Comparison of ENCODE assay signal across 9 cellular contexts in the genomic region with DNA sequence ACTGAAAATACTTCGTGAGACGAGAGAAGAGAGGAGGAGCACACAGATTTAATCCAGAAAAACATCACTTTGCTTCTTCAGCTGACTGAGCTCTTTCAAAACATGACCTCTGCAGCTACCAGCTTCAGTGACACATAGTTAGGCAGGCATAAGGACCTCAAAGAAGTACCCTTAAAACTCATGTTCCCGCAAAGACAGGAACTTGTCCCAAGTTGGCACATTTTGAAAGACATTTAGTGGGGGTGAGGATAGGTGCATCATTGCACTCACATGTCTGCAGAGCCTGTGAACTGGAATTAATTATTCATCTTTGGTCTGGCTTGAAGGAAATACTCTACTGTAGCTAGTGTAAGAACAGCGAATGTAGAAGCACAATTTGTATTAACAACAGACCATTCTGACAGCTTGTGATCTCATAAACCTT.
DNase-seq lines count a peak whose midpoint lies in the region; ATAC-seq and TF ChIP-seq lines count a peak whose summit lies in the region.
"Had no signal": no experiment of that assay in that cellular context is flagged by ENCODE, and none has a peak within 500 bp of the region (broad histone marks: within the 10 kb centered on the region; RNA-seq: fewer than 3 reads in every experiment).

No MANE protein-coding gene starts in this region.

- H3K4me1 Mint-ChIP-seq in mesothelial cell of epicardium (peaks cover 27% of the 10 kb centered on the region), natural killer cell (peaks cover 8 to 21% of the 10 kb centered on the region in 2 donors)

- H3K4me3 ChIP-seq in left ventricle myocardium inferior (peak overlapping the region; percentile 48), right atrium auricular region (no peak overlapping the region), dorsolateral prefrontal cortex (peak overlapping the region in 33 of 59 donors; percentile 0 to 44 (median 23)), uterus (peak overlapping the region; percentile 7 to 9)

- intact Hi-C loops in left ventricle myocardium inferior (cut with micrococcal nuclease) (no loop called here), dorsolateral prefrontal cortex (cut with DNase I) (no loop called here), uterus (cut with DNase I; ENCODE audit: low total_unique reads) (no loop called here), natural killer cell (cut with micrococcal nuclease) (no loop called here)

- TF ChIP-seq CTCF in left ventricle myocardium inferior (IDR thresholded peaks at IDR 0.05; ENCODE audit: borderline replicate concordance) (no peak), right atrium auricular region (IDR thresholded peaks at IDR 0.05) (no peak), dorsolateral prefrontal cortex (IDR thresholded peaks at IDR 0.05 in 54 of 56, conservative IDR thresholded peaks at IDR 0.05 in 2 of 56; ENCODE audit: low read depth in 1 of 56, partially characterized antibody in 56 of 56) (no peak), mesothelial cell of epicardium (IDR thresholded peaks at IDR 0.05; ENCODE audit: unreplicated experiment) (no peak), uterus (IDR thresholded peaks at IDR 0.05) (no peak), natural killer cell (IDR thresholded peaks at IDR 0.05) (no peak)

- H3K36me3 ChIP-seq in left ventricle myocardium inferior (no peaks in the 10 kb centered on the region), right atrium auricular region (no peaks in the 10 kb centered on the region), uterus (no peaks in the 10 kb centered on the region)

- H3K4me3 Mint-ChIP-seq in mesothelial cell of epicardium, result no peak overlapping the region
- no peak overlapping the region for H3K4me3 Mint-ChIP-seq in natural killer cell
- H3K4me3 Mint-ChIP-seq: dendritic cell treated with granulocyte-macrophage colony-stimulating factor and Interleukin-4, amounts not matched to agents 40 ng/mL and 50 ng/mL, for 4 days had no signal

- H3K27me3 Mint-ChIP-seq in mesothelial cell of epicardium (ENCODE audit: low read depth), result no peaks in the 10 kb centered on the region
- peaks cover 2 to 7% of the 10 kb centered on the region in 2 donors for H3K27me3 Mint-ChIP-seq in natural killer cell (ENCODE audit: low read depth in 2 of 2)
- H3K27me3 Mint-ChIP-seq: dendritic cell treated with granulocyte-macrophage colony-stimulating factor and Interleukin-4, amounts not matched to agents 40 ng/mL and 50 ng/mL, for 4 days had no signal

- TF ChIP-seq POLR2A in uterus (IDR thresholded peaks at IDR 0.05), result no peak

- DNase-seq in left ventricle myocardium inferior (no peak), right atrium auricular region (ENCODE audit: low spot score) (no peak), dorsolateral prefrontal cortex (no peak), mesothelial cell of epicardium (ENCODE audit: low spot score in 2 of 2, unreplicated experiment in 2 of 2) (no peak), uterus (no peak), HT-29 (ENCODE audit: low spot score) (no peak), natural killer cell (no peak)

- H3K9me3 Mint-ChIP-seq in mesothelial cell of epicardium (peaks cover 8% of the 10 kb centered on the region), natural killer cell (no peaks in the 10 kb centered on the region)

- peaks cover 10% of the 10 kb centered on the region for H3K9me3 ChIP-seq in left ventricle myocardium inferior (replicated peaks)
- H3K9me3 ChIP-seq in right atrium auricular region, result peaks cover 0 to 8% of the 10 kb centered on the region in 2 donors
- H3K9me3 ChIP-seq in uterus, result no peaks in the 10 kb centered on the region

- ATAC-seq in GM19397 (IDR thresholded peaks at IDR 0.05; ENCODE audit: unreplicated experiment), result no peak
- ATAC-seq in natural killer cell, result no peak

- H3K36me3 Mint-ChIP-seq in mesothelial cell of epicardium (peaks cover 17% of the 10 kb centered on the region), natural killer cell (no peaks in the 10 kb centered on the region)

- H3K27ac Mint-ChIP-seq in mesothelial cell of epicardium (peak overlapping the region; percentile 17), natural killer cell (no peak overlapping the region)
- H3K27ac Mint-ChIP-seq: dendritic cell treated with granulocyte-macrophage colony-stimulating factor and Interleukin-4, amounts not matched to agents 40 ng/mL and 50 ng/mL, for 4 days had no signal

- peak overlapping the region; percentile 38 for H3K27ac ChIP-seq in left ventricle myocardium inferior (replicated peaks)
- H3K27ac ChIP-seq in right atrium auricular region, result no peak overlapping the region
- H3K27ac ChIP-seq in dorsolateral prefrontal cortex, result peak overlapping the region in 3 of 59 donors; percentile 8 to 36 (median 31)
- peak overlapping the region; percentile 46 to 79 for H3K27ac ChIP-seq in uterus

- H3K4me1 ChIP-seq in left ventricle myocardium inferior (peaks cover 10% of the 10 kb centered on the region), right atrium auricular region (no peaks in the 10 kb centered on the region), uterus (no peaks in the 10 kb centered on the region)

- H3K27me3 ChIP-seq in left ventricle myocardium inferior (ENCODE audit: low read depth), result no peaks in the 10 kb centered on the region
- no peaks in the 10 kb centered on the region for H3K27me3 ChIP-seq in right atrium auricular region
- no peaks in the 10 kb centered on the region for H3K27me3 ChIP-seq in dorsolateral prefrontal cortex
- H3K27me3 ChIP-seq in uterus, result no peaks in the 10 kb centered on the region

Comparison
In these comparisons a context has a peak if more than half of its experiments do, and no peak if none do; other contexts are left out.
1. H3K27ac ChIP-seq: peak in left ventricle myocardium inferior (single experiment) and uterus (2 of 2); none in right atrium auricular region (0 of 2).
2. H3K4me3 ChIP-seq: peak in left ventricle myocardium inferior (single experiment), dorsolateral prefrontal cortex (33 of 59) and uterus (2 of 2); none in right atrium auricular region (0 of 2).